ENCODE assay signal across 8 cellular contexts in genomic region chr16:85245307-85246172, GRCh38.
DNase-seq lines count a peak whose midpoint lies in the region; ATAC-seq and TF ChIP-seq lines count a peak whose summit lies in the region.

No MANE protein-coding gene starts in this region.

- POLR2A ChIA-PET in activated CD4-positive, alpha-beta T cell treated with anti-CD3 and anti-CD28 coated beads for 36 hours (lab: Charles Lee) = no interaction called here

- peak; percentile 80 for ATAC-seq in activated CD4-positive, alpha-beta T cell treated with anti-CD3 and anti-CD28 coated beads for 36 hours
- ATAC-seq in lower lobe of right lung = peak; percentile 73 to 76

- peaks cover 4% of the 10 kb centered on the region for H3K4me1 Mint-ChIP-seq in activated CD4-positive, alpha-beta T cell treated with anti-CD3 and anti-CD28 coated beads for 36 hours

- intact Hi-C loops in activated CD4-positive, alpha-beta T cell treated with anti-CD3 and anti-CD28 coated beads for 36 hours (cut with DNase I, micrococcal nuclease) = loop anchor here (1.0 to 10.0 kb wide), 2 partner anchors 130 to 131 kb away; partner anchors contain the start of gene CIBAR2 (in 1 of the 2)
- intact Hi-C loops in lower lobe of right lung (cut with DNase I) (no loop called here), lower leg skin (cut with DNase I; ENCODE audit: low total_unique reads) (loop anchor here (10.0 kb wide), 1 partner anchor 121 kb away; no protein-coding TSS in a partner anchor)

- TF ChIP-seq CTCF in coronary artery (IDR thresholded peaks at IDR 0.05) = peak; percentile 88
- peak; percentile 80 for TF ChIP-seq CTCF in lower lobe of right lung (IDR thresholded peaks at IDR 0.05)
- peak in 1 of 3 donors; percentile 75 for TF ChIP-seq CTCF in lower leg skin (IDR thresholded peaks at IDR 0.05)

- H3K27ac Mint-ChIP-seq in activated CD4-positive, alpha-beta T cell treated with anti-CD3 and anti-CD28 coated beads for 36 hours = no peak overlapping the region

- DNase-seq in NCI-H2196 (lab: John Stamatoyannopoulos, UW; ENCODE audit: unreplicated experiment) (peak; percentile 52), NCI-H2196 treated with DMSO at 0.1 percent for 48 hours (lab: John Stamatoyannopoulos, UW; ENCODE audit: unreplicated experiment) (no peak), NCI-H2107 treated with DMSO at 0.1 percent for 48 hours (lab: John Stamatoyannopoulos, UW; ENCODE audit: unreplicated experiment) (peak; percentile 52), coronary artery (ENCODE audit: low spot score) (no peak), lower lobe of right lung (peak; percentile 61), lower leg skin (ENCODE audit: low spot score in 2 of 2) (no peak)
- peak; percentile 70 for DNase-seq in activated CD4-positive, alpha-beta T cell treated with anti-CD3 and anti-CD28 coated beads for 36 hours
- peak; percentile 14 for DNase-seq in stimulated activated CD8-positive, alpha-beta memory T cell treated with anti-CD3 and anti-CD28 coated beads, Interleukin-7, amount 100 ng/mL, for 24 hours (ENCODE audit: low read depth)

- H3K4me1 ChIP-seq in lower lobe of right lung = no peaks in the 10 kb centered on the region

- no peaks in the 10 kb centered on the region for H3K36me3 ChIP-seq in lower lobe of right lung

- no peaks in the 10 kb centered on the region for H3K36me3 Mint-ChIP-seq in activated CD4-positive, alpha-beta T cell treated with anti-CD3 and anti-CD28 coated beads for 36 hours (ENCODE audit: low read depth)

- no peaks in the 10 kb centered on the region for H3K9me3 Mint-ChIP-seq in activated CD4-positive, alpha-beta T cell treated with anti-CD3 and anti-CD28 coated beads for 36 hours (ENCODE audit: low read depth)

- WGBS in lower leg skin, 2 donors = 20 to 23% methylated on average over 24 of the region's 24 CpGs

- no peak for TF ChIP-seq POLR2A in lower leg skin (IDR thresholded peaks at IDR 0.05)

- no peak overlapping the region for H3K4me3 Mint-ChIP-seq in activated CD4-positive, alpha-beta T cell treated with anti-CD3 and anti-CD28 coated beads for 36 hours

- H3K4me3 ChIP-seq in coronary artery (no peak overlapping the region), lower lobe of right lung (no peak overlapping the region), lower leg skin (ENCODE audit: low read depth, poor library complexity, severe bottlenecking) (no peak overlapping the region)

- H3K27me3 Mint-ChIP-seq in activated CD4-positive, alpha-beta T cell treated with anti-CD3 and anti-CD28 coated beads for 36 hours = peaks cover 2% of the 10 kb centered on the region

- no peaks in the 10 kb centered on the region for H3K9me3 ChIP-seq in lower lobe of right lung

- CTCF ChIA-PET in activated CD4-positive, alpha-beta T cell treated with anti-CD3 and anti-CD28 coated beads for 36 hours (lab: Charles Lee) = interaction anchor here (0.6 to 1.6 kb wide), 19 partner anchors 9 to 1051 kb away, joined by 3 to 12 read pairs (median 3); no protein-coding TSS in a partner anchor

- no peaks in the 10 kb centered on the region for H3K27me3 ChIP-seq in lower lobe of right lung (ENCODE audit: low read depth)

- no peak overlapping the region for H3K27ac ChIP-seq in coronary artery
- no peak overlapping the region for H3K27ac ChIP-seq in lower lobe of right lung

Comparison
In these comparisons a context has a peak if more than half of its experiments do, and no peak if none do; other contexts are left out.
1. DNase-seq: peak in NCI-H2196 (single experiment), NCI-H2107 treated with DMSO at 0.1 percent for 48 hours (single experiment), activated CD4-positive, alpha-beta T cell treated with anti-CD3 and anti-CD28 coated beads for 36 hours (single experiment), lower lobe of right lung (single experiment) and stimulated activated CD8-positive, alpha-beta memory T cell treated with anti-CD3 and anti-CD28 coated beads, Interleukin-7, amount 100 ng/mL, for 24 hours (single experiment); none in NCI-H2196 treated with DMSO at 0.1 percent for 48 hours (single experiment), coronary artery (single experiment) and lower leg skin (0 of 2).